In the genomic region with DNA sequence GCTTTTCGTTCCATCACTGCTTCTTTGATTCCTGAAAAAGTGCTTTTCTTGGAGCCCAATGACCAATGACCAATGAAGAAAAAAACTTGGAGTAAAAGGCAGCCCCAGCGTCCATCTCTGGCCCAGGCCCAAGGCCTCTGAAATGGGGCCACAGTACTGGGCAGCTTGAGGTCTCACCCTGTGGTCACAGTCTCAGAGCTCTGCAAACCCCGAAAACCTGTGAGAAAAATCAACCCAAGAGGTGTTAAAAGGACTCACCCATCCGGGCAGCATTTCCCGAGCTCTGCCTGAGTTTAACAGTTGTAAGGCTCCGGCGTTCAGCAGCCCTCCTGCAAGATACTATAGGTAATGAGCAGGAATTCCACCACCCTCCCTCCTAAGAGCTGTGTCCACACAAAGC, we compare ENCODE assay signal across 17 cellular contexts. TPM values are rescaled to one million over a fixed set of nuclear protein-coding genes. Genes with fewer than 3 reads are reported as not detected.
DNase-seq lines count a peak whose midpoint lies in the region; ATAC-seq and TF ChIP-seq lines count a peak whose summit lies in the region.
"Had no signal": no experiment of that assay in that cellular context is flagged by ENCODE, and none has a peak within 500 bp of the region (broad histone marks: within the 10 kb centered on the region; RNA-seq: fewer than 3 reads in every experiment).

No MANE protein-coding gene starts in this region.

- WGBS in GM23248 (ENCODE audit: low coverage in 1 of 2, low lambda C conversion rate in 2 of 2, missing lambda C conversion rate in 2 of 2), 2 experiments = 42 to 44% methylated on average over 7 of the region's 7 CpGs
- WGBS in mesenchymal stem cell = 92% methylated on average over 7 of the region's 7 CpGs

- in situ Hi-C loops in GM23248 (cut with MboI) = no loop called here

- H3K79me1 ChIP-seq in mesenchymal stem cell (replicated peaks; ENCODE audit: low read length, poor library complexity, severe bottlenecking) = peaks cover 20% of the 10 kb centered on the region

- H3K27me3 ChIP-seq in GM23248 (replicated peaks; ENCODE audit: insufficient read depth) (no peaks in the 10 kb centered on the region), ascending aorta (no peaks in the 10 kb centered on the region), mesenchymal stem cell (ENCODE audit: control insufficient read depth in 1 of 2, insufficient read depth in 1 of 2, low read length in 2 of 2) (peaks cover 6 to 7% of the 10 kb centered on the region in 2 experiments), stomach smooth muscle (ENCODE audit: control insufficient read depth in 1 of 2, insufficient read depth in 2 of 2, low read length in 2 of 2) (no peaks in the 10 kb centered on the region)

- peaks cover 8 to 23% (median 18%) of the 10 kb centered on the region in 3 donors for H3K27me3 Mint-ChIP-seq in CD14-positive monocyte (ENCODE audit: low read depth in 3 of 3)

- H3K36me3 ChIP-seq in GM23248 (ENCODE audit: low read depth) = no peaks in the 10 kb centered on the region
- H3K36me3 ChIP-seq in ascending aorta = no peaks in the 10 kb centered on the region
- no peaks in the 10 kb centered on the region for H3K36me3 ChIP-seq in mesenchymal stem cell (ENCODE audit: control insufficient read depth in 1 of 2, insufficient read depth in 2 of 2, low read depth in 1 of 2, low read length in 2 of 2)
- H3K36me3 ChIP-seq in stomach smooth muscle (ENCODE audit: control insufficient read depth in 2 of 2, insufficient read depth in 2 of 2, low read length in 2 of 2) = no peaks in the 10 kb centered on the region

- peaks cover 25% of the 10 kb centered on the region for H3K79me2 ChIP-seq in GM23248 (ENCODE audit: insufficient read depth)
- H3K79me2 ChIP-seq: parathyroid adenoma had no signal

- no peak overlapping the region for H4K8ac ChIP-seq in mesenchymal stem cell (ENCODE audit: low read length)

- H2BK15ac ChIP-seq in mesenchymal stem cell (ENCODE audit: low read depth, poor library complexity, severe bottlenecking) = no peak overlapping the region

- peak overlapping the region; percentile 76 for H3K4me2 ChIP-seq in GM23248 (ENCODE audit: unreplicated experiment)
- H3K4me2 ChIP-seq in mesenchymal stem cell (ENCODE audit: low read length, poor library complexity, severe bottlenecking) = no peak overlapping the region

- no peaks in the 10 kb centered on the region for H3K9me2 ChIP-seq in GM23248 (ENCODE audit: insufficient read depth)

- peak overlapping the region; percentile 14 for H2BK5ac ChIP-seq in mesenchymal stem cell (ENCODE audit: low read depth, low read length, poor library complexity, severe bottlenecking)

- intact Hi-C loops in ascending aorta (cut with DNase I) (loop anchor here (5.0 to 10.0 kb wide), 2 partner anchors 35 to 253 kb away; partner anchors contain the start of gene TMEM51), left cardiac atrium (cut with DNase I) (loop anchor here in 1 of 2 donors (5.0 kb wide), 1 partner anchor 70 kb away; no protein-coding TSS in a partner anchor), CD14-positive monocyte (cut with micrococcal nuclease) (no loop called here)

- H3K23ac ChIP-seq in mesenchymal stem cell (ENCODE audit: low read length in 2 of 2) = no peak overlapping the region

- DNase-seq in GM23248 = no peak
- DNase-seq in ascending aorta (ENCODE audit: low spot score in 2 of 2) = no peak
- DNase-seq in mesenchymal stem cell = no peak
- DNase-seq in occipital lobe (lab: John Stamatoyannopoulos, UW) = no peak
- no peak for DNase-seq in EL
- DNase-seq in left cardiac atrium = no peak
- no peak for DNase-seq in CD14-positive monocyte (ENCODE audit: low spot score)
- DNase-seq: activated CD4-positive, alpha-beta T cell treated with anti-CD3 and anti-CD28 coated beads, Interleukin-2, amount 50 U/mL, for 1 hour; activated T-cell treated with anti-CD3 and anti-CD28 coated beads, Interleukin-2, amount 50 U/mL, for 72 hours; NCI-H1105 treated with DMSO at 0.1 percent for 48 hours; NCI-H2227 treated with DMSO at 0.1 percent for 48 hours; stimulated activated naive CD4-positive, alpha-beta T cell treated with Interleukin-2 at 50 U/mL for 16 hours had no signal

- H2AK5ac ChIP-seq in mesenchymal stem cell (ENCODE audit: low read length, severe bottlenecking) = no peak overlapping the region

- no peak overlapping the region for H4K91ac ChIP-seq in mesenchymal stem cell (ENCODE audit: low read length)

- no peak overlapping the region for H3K4me3 Mint-ChIP-seq in CD14-positive monocyte

- H3K4me3 ChIP-seq in GM23248 (peak overlapping the region; percentile 36; the same call in 1 of the 2 replicates), ascending aorta (no peak overlapping the region), mesenchymal stem cell (ENCODE audit: insufficient read depth in 1 of 2, low read depth in 1 of 2, low read length in 2 of 2) (peak overlapping the region in 1 of 2 experiments; percentile 22), stomach smooth muscle (ENCODE audit: low read length in 2 of 2) (no peak overlapping the region)
- H3K4me3 ChIP-seq: K562 had no signal

- H3K4ac ChIP-seq in mesenchymal stem cell (ENCODE audit: low read depth in 1 of 2, low read length in 2 of 2) = no peak overlapping the region

- no peak overlapping the region for H3K18ac ChIP-seq in mesenchymal stem cell (ENCODE audit: low read depth in 1 of 2, low read length in 2 of 2)

- H3K9ac ChIP-seq in GM23248 (peak overlapping the region; percentile 68), mesenchymal stem cell (ENCODE audit: low read length) (peak overlapping the region; percentile 64), stomach smooth muscle (ENCODE audit: low read length in 2 of 2) (peak overlapping the region in 1 of 2 donors; percentile 18)
- H3K9ac ChIP-seq: parathyroid adenoma had no signal

- H2AFZ ChIP-seq in GM23248 (peak overlapping the region; percentile 44; the same call in 1 of the 2 replicates), mesenchymal stem cell (ENCODE audit: low read depth, low read length) (no peak overlapping the region)
- H2AFZ ChIP-seq: parathyroid adenoma had no signal

- H2BK120ac ChIP-seq in mesenchymal stem cell (ENCODE audit: low read depth, low read length) = no peak overlapping the region

- peaks cover 26% of the 10 kb centered on the region for H3F3A ChIP-seq in GM23248 (ENCODE audit: insufficient read depth)

- H3K27ac ChIP-seq in GM23248 = peak overlapping the region; percentile 87
- H3K27ac ChIP-seq in ascending aorta = peak overlapping the region; percentile 64 to 68
- no peak overlapping the region for H3K27ac ChIP-seq in mesenchymal stem cell (ENCODE audit: low read length, poor library complexity, severe bottlenecking)
- peak overlapping the region; percentile 64 for H3K27ac ChIP-seq in stomach smooth muscle (ENCODE audit: low read length)
- H3K27ac ChIP-seq: parathyroid adenoma had no signal

- no peaks in the 10 kb centered on the region for H4K20me1 ChIP-seq in GM23248 (ENCODE audit: insufficient read depth)

- peak overlapping the region in 3 of 7 donors; percentile 13 to 76 (median 68) for H3K27ac Mint-ChIP-seq in CD14-positive monocyte
- H3K27ac Mint-ChIP-seq: activated T-cell treated with anti-CD3 and anti-CD28 coated beads, Interleukin-2, amount 50 U/mL, for 72 hours had no signal

- no peak for TF ChIP-seq CTCF in ascending aorta (IDR thresholded peaks at IDR 0.05)
- no peak for TF ChIP-seq CTCF in CD14-positive monocyte (IDR thresholded peaks at IDR 0.05)

- H3K4me1 Mint-ChIP-seq in CD14-positive monocyte = peaks cover 16% of the 10 kb centered on the region

- no peak overlapping the region for H3K14ac ChIP-seq in mesenchymal stem cell (ENCODE audit: low read length in 2 of 2)

- no peak overlapping the region for H2BK12ac ChIP-seq in mesenchymal stem cell (ENCODE audit: low read length in 2 of 2)

- H3K4me1 ChIP-seq in GM23248 (ENCODE audit: insufficient read depth) (peaks cover 18% of the 10 kb centered on the region), ascending aorta (peaks cover 10 to 31% of the 10 kb centered on the region in 2 donors), mesenchymal stem cell (ENCODE audit: control insufficient read depth, insufficient read depth, low read depth, low read length) (peaks cover 24% of the 10 kb centered on the region), stomach smooth muscle (ENCODE audit: control insufficient read depth, insufficient read depth, low read length) (peaks cover 39% of the 10 kb centered on the region)

- peaks cover 16 to 19% of the 10 kb centered on the region in 2 donors for H3K36me3 Mint-ChIP-seq in CD14-positive monocyte

- no peaks in the 10 kb centered on the region for H3K9me3 ChIP-seq in GM23248 (ENCODE audit: low read depth)
- H3K9me3 ChIP-seq in ascending aorta = no peaks in the 10 kb centered on the region
- no peaks in the 10 kb centered on the region for H3K9me3 ChIP-seq in mesenchymal stem cell (ENCODE audit: control insufficient read depth, low read length)
- H3K9me3 ChIP-seq in stomach smooth muscle (ENCODE audit: control insufficient read depth in 2 of 2, low read length in 2 of 2) = no peaks in the 10 kb centered on the region

- ATAC-seq in left cardiac atrium = no peak
- ATAC-seq: activated T-cell treated with anti-CD3 and anti-CD28 coated beads, Interleukin-2, amount 50 U/mL, for 72 hours; HCT116; K562 had no signal

- H3K9me3 Mint-ChIP-seq in CD14-positive monocyte = peaks cover 0 to 5% (median 0%) of the 10 kb centered on the region in 7 donors
- H3K9me3 Mint-ChIP-seq: activated T-cell treated with anti-CD3 and anti-CD28 coated beads, Interleukin-2, amount 50 U/mL, for 72 hours had no signal

RNA-seq across cellular contexts. Expression of gene EFHD2, which starts 2.1 kb away (rescaled TPM):
- total RNA-seq in GM23248 (2014; rRNA removed; shearing (Covaris generic)) = 49.9 and 56.3 TPM in 2 replicates
- 53.1 and 56.1 TPM in 2 replicates for polyA plus RNA-seq in GM23248 (2016; fragmentation: Nextera tagmentation; extraction: Ambion mirVana)
- 116 TPM for total RNA-seq in ascending aorta
- polyA plus RNA-seq in mesenchymal stem cell (2013, experiment 1 of 2) = 46.3 TPM
- polyA plus RNA-seq in mesenchymal stem cell (2013, experiment 2 of 2) = 45.6 TPM
- total RNA-seq in occipital lobe = 8.3 TPM
- total RNA-seq in left cardiac atrium = 10 to 100 TPM; 19.1 to 24.0 TPM
- polyA plus RNA-seq in CD14-positive monocyte = 100 to 1,000 TPM; 323 to 329 TPM

RNA-seq across cellular contexts. Expression of gene CTRC, which starts 30.7 kb away (rescaled TPM):
- not detected in 2 replicates for total RNA-seq in GM23248 (2014; rRNA removed; shearing (Covaris generic))
- polyA plus RNA-seq in GM23248 (2016; fragmentation: Nextera tagmentation; extraction: Ambion mirVana) = not detected in 2 replicates
- not detected for total RNA-seq in ascending aorta
- 0.08 TPM for polyA plus RNA-seq in mesenchymal stem cell (2013, experiment 1 of 2)
- polyA plus RNA-seq in mesenchymal stem cell (2013, experiment 2 of 2) = not detected
- total RNA-seq in occipital lobe = not detected
- total RNA-seq in left cardiac atrium = not detected
- polyA plus RNA-seq in CD14-positive monocyte = not detected
- total RNA-seq: SK-MEL-5 had no signal
- polyA plus RNA-seq: K562 had no signal

RNA-seq across cellular contexts. Expression of gene CELA2A, which starts 49.0 kb away (rescaled TPM):
- total RNA-seq in GM23248 (2014; rRNA removed; shearing (Covaris generic)) = not detected in 2 replicates
- polyA plus RNA-seq in GM23248 (2016; fragmentation: Nextera tagmentation; extraction: Ambion mirVana) = not detected in 2 replicates
- not detected for total RNA-seq in ascending aorta
- polyA plus RNA-seq in mesenchymal stem cell (2013, experiment 1 of 2) = not detected
- polyA plus RNA-seq in mesenchymal stem cell (2013, experiment 2 of 2) = not detected
- not detected for total RNA-seq in occipital lobe
- not detected for total RNA-seq in left cardiac atrium
- polyA plus RNA-seq in CD14-positive monocyte = not detected
- total RNA-seq: activated T-cell treated with anti-CD3 and anti-CD28 coated beads, Interleukin-2, amount 50 U/mL, for 72 hours; SK-MEL-5 had no signal
- polyA plus RNA-seq: K562 had no signal
